Comparison of ENCODE assay signal across 13 cellular contexts in genomic region chr13:87999791-88000190, GRCh38.
DNase-seq lines count a peak whose midpoint lies in the region; FAIRE-seq and TF ChIP-seq lines count a peak whose summit lies in the region.
"Had no signal": no experiment of that assay in that cellular context is flagged by ENCODE, and none has a peak within 500 bp of the region (broad histone marks: within the 10 kb centered on the region; RNA-seq: fewer than 3 reads in every experiment).

No MANE protein-coding gene starts in this region.

- H3K4me1 ChIP-seq in astrocyte (ENCODE audit: insufficient read depth, low read length) (peaks cover 17% of the 10 kb centered on the region), mesenchymal stem cell (ENCODE audit: control insufficient read depth, insufficient read depth, low read depth, low read length) (peaks cover 15% of the 10 kb centered on the region)

- H2AFZ ChIP-seq in astrocyte (ENCODE audit: low read depth, low read length) (peak overlapping the region; percentile 45), mesenchymal stem cell (ENCODE audit: low read depth, low read length) (no peak overlapping the region)

- peak overlapping the region; percentile 43 to 94 for H2BK12ac ChIP-seq in mesenchymal stem cell (ENCODE audit: low read length in 2 of 2)

- H3K4me3 Mint-ChIP-seq in astrocyte (ENCODE audit: unreplicated experiment) = peak overlapping the region; percentile 35
- H3K4me3 Mint-ChIP-seq: CD4-positive, alpha-beta memory T cell had no signal

- H3K79me1 ChIP-seq in mesenchymal stem cell (replicated peaks; ENCODE audit: low read length, poor library complexity, severe bottlenecking) = no peaks in the 10 kb centered on the region

- peak overlapping the region; percentile 41 for H4K8ac ChIP-seq in mesenchymal stem cell (ENCODE audit: low read length)

- no peak overlapping the region for H3K27ac ChIP-seq in C4-2B
- H3K27ac ChIP-seq in astrocyte (ENCODE audit: low read depth, low read length) = peak overlapping the region; percentile 16
- peak overlapping the region; percentile 96 for H3K27ac ChIP-seq in mesenchymal stem cell (ENCODE audit: low read length, poor library complexity, severe bottlenecking)
- H3K27ac ChIP-seq: cardiac muscle cell had no signal

- H3K4me3 ChIP-seq in LNCaP clone FGC (ENCODE audit: low read depth, low read length) = no peak overlapping the region
- H3K4me3 ChIP-seq in astrocyte (ENCODE audit: insufficient read depth, low read depth, low read length) = no peak overlapping the region
- H3K4me3 ChIP-seq in mesenchymal stem cell (ENCODE audit: insufficient read depth in 1 of 2, low read depth in 1 of 2, low read length in 2 of 2) = no peak overlapping the region
- H3K4me3 ChIP-seq: cardiac muscle cell, lung had no signal

- H3K23ac ChIP-seq in mesenchymal stem cell (ENCODE audit: low read length in 2 of 2) = no peak overlapping the region

- no peaks in the 10 kb centered on the region for H3K27me3 Mint-ChIP-seq in astrocyte (ENCODE audit: low read depth, unreplicated experiment)
- H3K27me3 Mint-ChIP-seq: CD4-positive, alpha-beta memory T cell had no signal

- WGBS in mesenchymal stem cell = 90% methylated on average over 1 of the region's 1 CpG

- no peak overlapping the region for H2BK15ac ChIP-seq in mesenchymal stem cell (ENCODE audit: low read depth, poor library complexity, severe bottlenecking)

- H3K14ac ChIP-seq in mesenchymal stem cell (ENCODE audit: low read length in 2 of 2) = no peak overlapping the region

- peaks cover 3% of the 10 kb centered on the region for H3K9me3 Mint-ChIP-seq in astrocyte (ENCODE audit: unreplicated experiment)

- no peaks in the 10 kb centered on the region for H4K20me1 ChIP-seq in astrocyte (ENCODE audit: insufficient read depth, low read length)

- peak overlapping the region in 1 of 2 experiments; percentile 59 for H3K18ac ChIP-seq in mesenchymal stem cell (ENCODE audit: low read depth in 1 of 2, low read length in 2 of 2)

- H3K4me1 Mint-ChIP-seq in astrocyte (ENCODE audit: low read depth, unreplicated experiment) = peaks cover 15% of the 10 kb centered on the region
- H3K4me1 Mint-ChIP-seq: CD4-positive, alpha-beta memory T cell had no signal

- no peak overlapping the region for H2BK120ac ChIP-seq in mesenchymal stem cell (ENCODE audit: low read depth, low read length)

- H3K36me3 ChIP-seq in astrocyte (ENCODE audit: insufficient read depth, low read length) (no peaks in the 10 kb centered on the region), mesenchymal stem cell (ENCODE audit: control insufficient read depth in 1 of 2, insufficient read depth in 2 of 2, low read depth in 1 of 2, low read length in 2 of 2) (no peaks in the 10 kb centered on the region)
- H3K36me3 ChIP-seq: cardiac muscle cell had no signal

- H3K27me3 ChIP-seq in astrocyte (ENCODE audit: insufficient read depth, low read length) (no peaks in the 10 kb centered on the region), mesenchymal stem cell (ENCODE audit: control insufficient read depth in 1 of 2, insufficient read depth in 1 of 2, low read length in 2 of 2) (no peaks in the 10 kb centered on the region)
- H3K27me3 ChIP-seq: cardiac muscle cell had no signal

- peak overlapping the region; percentile 93 for H2BK5ac ChIP-seq in mesenchymal stem cell (ENCODE audit: low read depth, low read length, poor library complexity, severe bottlenecking)

- H3K9ac ChIP-seq in astrocyte (ENCODE audit: low read length) (no peak overlapping the region), mesenchymal stem cell (ENCODE audit: low read length) (no peak overlapping the region)

- no peak for FAIRE-seq in astrocyte (lab: Jason Lieb, UNC)

- H3K4ac ChIP-seq in mesenchymal stem cell (ENCODE audit: low read depth in 1 of 2, low read length in 2 of 2) = peak overlapping the region in 1 of 2 experiments; percentile 62

- peaks cover 3% of the 10 kb centered on the region for H3K9me3 ChIP-seq in astrocyte (ENCODE audit: insufficient read depth, low read depth, low read length)
- no peaks in the 10 kb centered on the region for H3K9me3 ChIP-seq in mesenchymal stem cell (ENCODE audit: control insufficient read depth, low read length)

- peak overlapping the region; percentile 5 for H4K91ac ChIP-seq in mesenchymal stem cell (ENCODE audit: low read length)

- peak; percentile 14; the same call in 1 of the 2 replicates for TF ChIP-seq CTCF in C4-2B (conservative IDR thresholded peaks at IDR 0.05)
- peak; percentile 35 for TF ChIP-seq CTCF in LNCaP clone FGC (IDR thresholded peaks at IDR 0.05; ENCODE audit: control insufficient read depth, extremely low read depth, insufficient read depth)
- no peak for TF ChIP-seq CTCF in astrocyte (IDR thresholded peaks at IDR 0.05; ENCODE audit: insufficient read depth, low read depth, low read length)

- no peak for DNase-seq in LNCaP clone FGC (ENCODE audit: low read depth)
- no peak for DNase-seq in astrocyte (ENCODE audit: low read depth)
- DNase-seq in mesenchymal stem cell = peak; percentile 40
- no peak for DNase-seq in NCI-H526 treated with DMSO at 0.1 percent for 48 hours (lab: John Stamatoyannopoulos, UW)
- no peak for DNase-seq in NCI-H1694 treated with DMSO at 0.1 percent for 48 hours (lab: John Stamatoyannopoulos, UW)
- DNase-seq in activated effector memory CD4-positive, alpha-beta T cell treated with Interleukin-2 at 50 U/mL for 16 hours = no peak
- DNase-seq in pons (ENCODE audit: low spot score) = no peak
- DNase-seq: activated CD4-positive, CD25-positive, alpha-beta regulatory T cell; CD4-positive, alpha-beta memory T cell; NCI-H1417 treated with DMSO at 0.1 percent for 48 hours had no signal

- peak overlapping the region; percentile 5 for H2AK5ac ChIP-seq in mesenchymal stem cell (ENCODE audit: low read length, severe bottlenecking)

- peak overlapping the region; percentile 95 for H3K27ac Mint-ChIP-seq in astrocyte (ENCODE audit: unreplicated experiment)
- H3K27ac Mint-ChIP-seq: CD4-positive, alpha-beta memory T cell had no signal

- H3K4me2 ChIP-seq in astrocyte (ENCODE audit: low read length) = peak overlapping the region; percentile 35
- H3K4me2 ChIP-seq in mesenchymal stem cell (ENCODE audit: low read length, poor library complexity, severe bottlenecking) = no peak overlapping the region

- no peaks in the 10 kb centered on the region for H3K79me2 ChIP-seq in astrocyte (ENCODE audit: insufficient read depth, low read length)

- H3K36me3 Mint-ChIP-seq in astrocyte (ENCODE audit: low read depth, unreplicated experiment) = no peaks in the 10 kb centered on the region
- H3K36me3 Mint-ChIP-seq: CD4-positive, alpha-beta memory T cell had no signal
